In genomic region chr2:55693181-55694125, GRCh38 we compare ENCODE assay signal across 8 cellular contexts. TPM values are rescaled to one million over a fixed set of nuclear protein-coding genes. Genes with fewer than 3 reads are reported as not detected.
A peak's percentile ranks its signal among the peaks of the same experiment; 100 is the strongest.
DNase-seq lines count a peak whose midpoint lies in the region; ATAC-seq and TF ChIP-seq lines count a peak whose summit lies in the region.

PNPT1 (minus strand) TSS chr2:55693844; CDS start chr2:55693823, 21 bp downstream.

- CTCF ChIA-PET in activated B cell treated with CpG ODN at 0.5 μM for 24 hours (lab: Charles Lee): no interaction called here

- TF ChIP-seq CTCF in activated B cell treated with CpG ODN at 0.5 μM for 24 hours (IDR thresholded peaks at IDR 0.05): no peak

- in situ Hi-C loops in GM18951 (cut with MboI; ENCODE audit: low sequenced_read_pairs, unreplicated experiment): no loop called here

- peak; percentile 100 for ATAC-seq in HG03196 (IDR thresholded peaks at IDR 0.05; ENCODE audit: unreplicated experiment)
- peak; percentile 100 for ATAC-seq in activated B cell treated with CpG ODN at 0.5 μM for 24 hours (ENCODE audit: low read depth)
- peak; percentile 99 for ATAC-seq in central memory CD8-positive, alpha-beta T cell (replicated peaks; ENCODE audit: extremely low read depth, poor library complexity, severe bottlenecking)

- H3K4me1 Mint-ChIP-seq in activated B cell treated with CpG ODN at 0.5 μM for 24 hours: peaks cover 30% of the 10 kb centered on the region
- peaks cover 19% of the 10 kb centered on the region for H3K4me1 Mint-ChIP-seq in central memory CD8-positive, alpha-beta T cell

- POLR2A ChIA-PET in activated B cell treated with CpG ODN at 0.5 μM for 24 hours (lab: Charles Lee): interaction anchor here (0.5 to 1.3 kb wide), 3 partner anchors 75 to 417 kb away, joined by 3 read pairs; no protein-coding TSS in a partner anchor

- intact Hi-C loops in activated B cell treated with CpG ODN at 0.5 μM for 24 hours (cut with micrococcal nuclease): loop anchor here (1.0 to 10.0 kb wide), 5 partner anchors 76 to 1906 kb away; partner anchors contain the start of genes ACYP2, ASB3, CFAP36 and ERLEC1

- H3K4me3 Mint-ChIP-seq in activated B cell treated with CpG ODN at 0.5 μM for 24 hours: peak within 1 kb of the TSS; percentile 96
- peak within 1 kb of the TSS; percentile 94 for H3K4me3 Mint-ChIP-seq in central memory CD8-positive, alpha-beta T cell

- peaks cover 29% of the 10 kb centered on the region for H3K36me3 Mint-ChIP-seq in activated B cell treated with CpG ODN at 0.5 μM for 24 hours (ENCODE audit: low read depth)
- peaks cover 9% of the 10 kb centered on the region for H3K36me3 Mint-ChIP-seq in central memory CD8-positive, alpha-beta T cell (ENCODE audit: insufficient read depth)

- DNase-seq in AG08395 (ENCODE audit: low spot score): peak; percentile 99
- peak; percentile 97 for DNase-seq in NCI-H345 (lab: John Stamatoyannopoulos, UW)
- peak; percentile 87 for DNase-seq in activated B cell treated with CpG ODN at 0.5 μM for 24 hours
- peak; percentile 80 to 85 for DNase-seq in central memory CD8-positive, alpha-beta T cell (ENCODE audit: low spot score in 2 of 2)
- peak; percentile 95 for DNase-seq in iris pigment epithelial cell (ENCODE audit: low read depth)
- peak; percentile 90 for DNase-seq in stimulated activated CD4-positive, alpha-beta T cell treated with anti-CD3 and anti-CD28 coated beads, Interleukin-12 subunit alpha, Interleukin-12 subunit beta, amount 100 ng/mL, for 4 hours

- H3K27me3 Mint-ChIP-seq in activated B cell treated with CpG ODN at 0.5 μM for 24 hours: no peaks in the 10 kb centered on the region
- no peaks in the 10 kb centered on the region for H3K27me3 Mint-ChIP-seq in central memory CD8-positive, alpha-beta T cell

- peak within 1 kb of the TSS; percentile 79 for H3K27ac Mint-ChIP-seq in activated B cell treated with CpG ODN at 0.5 μM for 24 hours
- peak within 1 kb of the TSS; percentile 99 for H3K27ac Mint-ChIP-seq in central memory CD8-positive, alpha-beta T cell (ENCODE audit: low read depth)

- no peaks in the 10 kb centered on the region for H3K9me3 Mint-ChIP-seq in activated B cell treated with CpG ODN at 0.5 μM for 24 hours
- no peaks in the 10 kb centered on the region for H3K9me3 Mint-ChIP-seq in central memory CD8-positive, alpha-beta T cell

- peak; percentile 91 for TF ChIP-seq POLR2A in GM18951 (IDR thresholded peaks at IDR 0.05; ENCODE audit: extremely low read depth, insufficient read depth, insufficient read length)

RNA-seq across cellular contexts. Expression of gene PNPT1, which starts in this region (rescaled TPM):
- 26.6 and 35.8 TPM in 2 replicates for total RNA-seq in activated B cell treated with CpG ODN at 0.5 μM for 24 hours

Comparison
In these comparisons a context has a peak if more than half of its experiments do, and no peak if none do; other contexts are left out.
1. Peak in every context shown above with its lines: DNase-seq and ATAC-seq.